8 cellular contexts compared by ENCODE assay signal in genomic region chr6:7311920-7312615, GRCh38. TPM values are rescaled to one million over a fixed set of nuclear protein-coding genes. Genes with fewer than 3 reads are reported as not detected.
DNase-seq lines count a peak whose midpoint lies in the region; ATAC-seq and TF ChIP-seq lines count a peak whose summit lies in the region.

No MANE protein-coding gene starts in this region.

- TF ChIP-seq CTCF in 22Rv1 (IDR thresholded peaks at IDR 0.05) (no peak), OCI-LY7 (conservative IDR thresholded peaks at IDR 0.05; ENCODE audit: low read length) (no peak), choroid plexus epithelial cell (conservative IDR thresholded peaks at IDR 0.05; ENCODE audit: low read depth, low read length) (no peak), mesothelial cell of epicardium (IDR thresholded peaks at IDR 0.05; ENCODE audit: unreplicated experiment) (no peak)

- ATAC-seq in GM18517 (IDR thresholded peaks at IDR 0.05; ENCODE audit: unreplicated experiment) = peak; percentile 3
- no peak for ATAC-seq in GM21381 (IDR thresholded peaks at IDR 0.05; ENCODE audit: unreplicated experiment)

- H3K36me3 Mint-ChIP-seq in mesothelial cell of epicardium = peaks cover 20% of the 10 kb centered on the region

- H3K27ac ChIP-seq in 22Rv1 (peak overlapping the region; percentile 88), OCI-LY7 (ENCODE audit: low read depth, low read length, poor library complexity, severe bottlenecking) (peak overlapping the region; percentile 77)

- peak overlapping the region; percentile 97 for H3K4me3 Mint-ChIP-seq in mesothelial cell of epicardium

- no peaks in the 10 kb centered on the region for H3K9me3 Mint-ChIP-seq in mesothelial cell of epicardium

- BruUV-seq in OCI-LY7 (replicated peaks; lab: Mats Ljungman, UMichigan) = no TSS peak

- peak overlapping the region; percentile 94 for H3K4me2 ChIP-seq in OCI-LY7 (ENCODE audit: low read length)

- CTCF ChIA-PET in OCI-LY7 (lab: Charles Lee; ENCODE audit: unreplicated experiment) = interaction anchor here (0.6 kb wide), 1 partner anchor 560 kb away, joined by 12 read pairs; no protein-coding TSS in a partner anchor

- H3K9me3 ChIP-seq in OCI-LY7 (ENCODE audit: low read length) = no peaks in the 10 kb centered on the region

- H3K4me3 ChIP-seq in OCI-LY7 (ENCODE audit: low read depth, low read length, poor library complexity, severe bottlenecking) (peak overlapping the region; percentile 98), choroid plexus epithelial cell (ENCODE audit: low read depth, low read length) (peak overlapping the region; percentile 97)

- no peaks in the 10 kb centered on the region for H3K27me3 Mint-ChIP-seq in mesothelial cell of epicardium (ENCODE audit: low read depth)

- H3K4me1 Mint-ChIP-seq in mesothelial cell of epicardium = peaks cover 21% of the 10 kb centered on the region

- intact Hi-C loops in OCI-LY7 (cut with micrococcal nuclease; ENCODE audit: unreplicated experiment) = no loop called here

- H3K79me2 ChIP-seq in OCI-LY7 (ENCODE audit: insufficient read depth, low read depth, low read length) = peaks cover 59% of the 10 kb centered on the region

- DNase-seq in OCI-LY7 (ENCODE audit: low spot score) (peak; percentile 23), choroid plexus epithelial cell (ENCODE audit: low read depth) (peak; percentile 9), mesothelial cell of epicardium (ENCODE audit: low spot score in 2 of 2, unreplicated experiment in 2 of 2) (no peak), HuH-7 (ENCODE audit: low spot score) (no peak), HuH-7.5 (ENCODE audit: low spot score) (no peak)

- no peaks in the 10 kb centered on the region for H3K9me2 ChIP-seq in OCI-LY7 (ENCODE audit: insufficient read depth, low read length)

- H4K20me1 ChIP-seq in OCI-LY7 (ENCODE audit: insufficient read depth, low read length) = peaks cover 9% of the 10 kb centered on the region

- POLR2A ChIA-PET in OCI-LY7 (lab: Charles Lee) = interaction anchor here (0.6 to 1.2 kb wide), 5 partner anchors 8 to 204 kb away, joined by 3 to 5 read pairs (median 4); partner anchors contain the start of genes CAGE1 and RIOK1

- H3K4me1 ChIP-seq in OCI-LY7 (ENCODE audit: insufficient read depth, low read length, poor library complexity, severe bottlenecking) = peaks cover 26% of the 10 kb centered on the region

- H3K27ac Mint-ChIP-seq in mesothelial cell of epicardium = peak overlapping the region; percentile 98

- H2AFZ ChIP-seq in OCI-LY7 (ENCODE audit: low read length) = peak overlapping the region; percentile 50; the same call in 1 of the 2 replicates

- H3K36me3 ChIP-seq in OCI-LY7 (ENCODE audit: insufficient read depth, low read length) = peaks cover 41% of the 10 kb centered on the region

RNA-seq across cellular contexts. Expression of gene SSR1, which starts 0.9 kb away (rescaled TPM):
- total RNA-seq in OCI-LY7 (2014; rRNA removed; shearing (Covaris generic)) = 31.6 and 36.0 TPM in 2 replicates
- total RNA-seq in OCI-LY7 (2022) (126 and 138 TPM in 2 replicates), mesothelial cell of epicardium (115 to 129 TPM (median 123 TPM) in 3 replicates)

Comparison
In these comparisons a context has a peak if more than half of its experiments do, and no peak if none do; other contexts are left out.
1. DNase-seq: peak in OCI-LY7 (single experiment) and choroid plexus epithelial cell (single experiment); none in mesothelial cell of epicardium (0 of 2), HuH-7 (single experiment) and HuH-7.5 (single experiment).